ENCODE assay signal across 30 cellular contexts in genomic region chr10:77397103-77397502, GRCh38.
"Had no signal": no experiment of that assay in that cellular context is flagged by ENCODE, and none has a peak within 500 bp of the region (broad histone marks: within the 10 kb centered on the region; RNA-seq: fewer than 3 reads in every experiment).

No MANE protein-coding gene starts in this region.

- H3K4me3 ChIP-seq: left lung, lower lobe of right lung, mucosa of descending colon, pancreas, prostate gland, sigmoid colon, spleen, tibial nerve, uterus had no signal

- H3K27me3 ChIP-seq: left lung, pancreas, sigmoid colon, uterus had no signal

- H3K4me1 ChIP-seq: left lung, prostate gland had no signal

- DNase-seq: hypothalamus; immature natural killer cell; kidney; left colon; left lung; lower lobe of right lung; mammary epithelial cell; mesendoderm; midbrain; mucosa of descending colon; naive thymus-derived CD4-positive, alpha-beta T cell; nucleus accumbens; pancreas; posterior cingulate gyrus; retina; right cardiac atrium; sigmoid colon; small intestine; spleen; stimulated activated CD4-positive, alpha-beta T cell treated with anti-CD3 and anti-CD28 coated beads, Interleukin-2, amount 100 ng/mL, for 48 hours; stimulated activated CD4-positive, alpha-beta T cell treated with anti-CD3 and anti-CD28 coated beads, Interleukin-4, amount 100 ng/mL, for 4 hours; stimulated activated CD8-positive, alpha-beta memory T cell treated with anti-CD3 and anti-CD28 coated beads, Interleukin-4, amount 100 ng/mL, for 48 hours; stimulated activated naive CD4-positive, alpha-beta T cell treated with Interleukin-2 at 50 U/mL for 16 hours; stimulated activated naive CD8-positive, alpha-beta T cell treated with anti-CD3 and anti-CD28 coated beads, Interleukin-15, amount 100 ng/mL, for 72 hours; substantia nigra; uterus had no signal

- H3K9me3 ChIP-seq: left lung, lower lobe of right lung, mucosa of descending colon, pancreas, prostate gland, sigmoid colon, spleen, tibial nerve, uterus had no signal

- H3K27ac ChIP-seq: left lung, lower lobe of right lung, pancreas, prostate gland, spleen, tibial nerve had no signal

- ATAC-seq: left colon; left lung; lower lobe of right lung; mucosa of descending colon; naive thymus-derived CD4-positive, alpha-beta T cell; natural killer cell treated with Interleukin-12 subunit alpha and Interleukin-12 subunit beta and Interleukin-15 and Interleukin-18, amount 100 ng/mL, for 72 hours; pancreas; right cardiac atrium; stimulated activated memory B cell treated with anti-CD40 and anti-IgM and Interleukin-4, amounts not matched to agents 10 μg/mL and 1 μg/mL and 100 μg/mL, for 72 hours; stimulated activated naive CD8-positive, alpha-beta T cell treated with anti-CD3 and anti-CD28 coated beads, Interleukin-15, amount 100 ng/mL, for 72 hours had no signal

- H3K36me3 ChIP-seq: left lung, lower lobe of right lung, pancreas, prostate gland, sigmoid colon, spleen, tibial nerve, uterus had no signal

- FAIRE-seq: kidney, pancreas, small intestine had no signal
